In genomic region chr1:158113759-158114127, GRCh38 we compare ENCODE assay signal across 8 cellular contexts.
A peak's percentile ranks its signal among the peaks of the same experiment; 100 is the strongest.
DNase-seq lines count a peak whose midpoint lies in the region; ATAC-seq, FAIRE-seq and TF ChIP-seq lines count a peak whose summit lies in the region.

No MANE protein-coding gene starts in this region.

- H3K27me3 ChIP-seq in HUES6 (ENCODE audit: control insufficient read depth, insufficient read depth, low read length): peaks cover 36% of the 10 kb centered on the region

- TF ChIP-seq CTCF in lower leg skin (IDR thresholded peaks at IDR 0.05): no peak

- DNase-seq in activated T-helper 1 cell treated with anti-CD3 and anti-CD28 coated beads, Interleukin-12 subunit alpha, Interleukin-12 subunit beta, Interleukin-2, Interleukin-4 antibody, amounts not matched to agents 30 ng/mL and 10 ng/mL and 1 ng/mL, durations not matched to agents 14 hours and 24 hours and 36 hours (ENCODE audit: low spot score): no peak
- no peak for DNase-seq in immature natural killer cell
- DNase-seq in stimulated activated effector memory CD8-positive, alpha-beta T cell treated with anti-CD3 and anti-CD28 coated beads, Interleukin-12 subunit alpha, Interleukin-12 subunit beta, amount 100 ng/mL, for 72 hours (ENCODE audit: low spot score in 2 of 2): no peak
- DNase-seq in lower leg skin (ENCODE audit: low spot score in 2 of 2): no peak
- no peak for DNase-seq in HTR-8/SVneo (ENCODE audit: insufficient read length, low spot score)
- DNase-seq in iPS-NIHi11 (ENCODE audit: low spot score): no peak
- no peak for DNase-seq in hypothalamus (lab: John Stamatoyannopoulos, UW)

- no peaks in the 10 kb centered on the region for H3K36me3 ChIP-seq in HUES6 (ENCODE audit: control insufficient read depth, insufficient read depth, low read length)

- no peak for TF ChIP-seq POLR2A in lower leg skin (IDR thresholded peaks at IDR 0.05)

- H3K4me3 ChIP-seq in HUES6 (ENCODE audit: low read depth, low read length) (peak overlapping the region; percentile 64), lower leg skin (ENCODE audit: low read depth, poor library complexity, severe bottlenecking) (no peak overlapping the region)

- H3K27ac ChIP-seq in HUES6 (ENCODE audit: low read depth, low read length): no peak overlapping the region

- H3K9ac ChIP-seq in HUES6 (ENCODE audit: low read length): peak overlapping the region; percentile 3

- peaks cover 10% of the 10 kb centered on the region for H3K4me1 Mint-ChIP-seq in activated T-helper 1 cell treated with anti-CD3 and anti-CD28 coated beads, Interleukin-12 subunit alpha, Interleukin-12 subunit beta, Interleukin-2, Interleukin-4 antibody, amounts not matched to agents 30 ng/mL and 10 ng/mL and 1 ng/mL, durations not matched to agents 14 hours and 24 hours and 36 hours (ENCODE audit: low read depth)
- H3K4me1 Mint-ChIP-seq in immature natural killer cell: peaks cover 17 to 22% of the 10 kb centered on the region in 2 donors
- H3K4me1 Mint-ChIP-seq in stimulated activated effector memory CD8-positive, alpha-beta T cell treated with anti-CD3 and anti-CD28 coated beads, Interleukin-12 subunit alpha, Interleukin-12 subunit beta, amount 100 ng/mL, for 72 hours: peaks cover 17% of the 10 kb centered on the region

- ATAC-seq in stimulated activated effector memory CD8-positive, alpha-beta T cell treated with anti-CD3 and anti-CD28 coated beads, Interleukin-12 subunit alpha, Interleukin-12 subunit beta, amount 100 ng/mL, for 72 hours: no peak

- FAIRE-seq in HTR-8/SVneo (lab: Jason Lieb, UNC): no peak

- intact Hi-C loops in activated T-helper 1 cell treated with anti-CD3 and anti-CD28 coated beads, Interleukin-12 subunit alpha, Interleukin-12 subunit beta, Interleukin-2, Interleukin-4 antibody, amounts not matched to agents 30 ng/mL and 10 ng/mL and 1 ng/mL, durations not matched to agents 14 hours and 24 hours and 36 hours (cut with micrococcal nuclease): no loop called here
- intact Hi-C loops in lower leg skin (cut with DNase I; ENCODE audit: low total_unique reads): no loop called here

- peaks cover 43% of the 10 kb centered on the region for H3K27me3 Mint-ChIP-seq in activated T-helper 1 cell treated with anti-CD3 and anti-CD28 coated beads, Interleukin-12 subunit alpha, Interleukin-12 subunit beta, Interleukin-2, Interleukin-4 antibody, amounts not matched to agents 30 ng/mL and 10 ng/mL and 1 ng/mL, durations not matched to agents 14 hours and 24 hours and 36 hours (ENCODE audit: insufficient read depth)
- H3K27me3 Mint-ChIP-seq in immature natural killer cell (ENCODE audit: low read depth in 3 of 3): peaks cover 5 to 20% (median 18%) of the 10 kb centered on the region in 3 donors

- peaks cover 6% of the 10 kb centered on the region; the same call in 1 of the 2 replicates for H3K9me3 ChIP-seq in HUES6 (ENCODE audit: control insufficient read depth, insufficient read depth, low read depth, low read length)

- WGBS in lower leg skin, 2 donors: 32 to 36% methylated on average over 8 of the region's 8 CpGs

- H3K4me3 Mint-ChIP-seq in activated T-helper 1 cell treated with anti-CD3 and anti-CD28 coated beads, Interleukin-12 subunit alpha, Interleukin-12 subunit beta, Interleukin-2, Interleukin-4 antibody, amounts not matched to agents 30 ng/mL and 10 ng/mL and 1 ng/mL, durations not matched to agents 14 hours and 24 hours and 36 hours: peak overlapping the region; percentile 75
- H3K4me3 Mint-ChIP-seq in immature natural killer cell: peak overlapping the region; percentile 78 to 86 (median 82)
- peak overlapping the region; percentile 60 for H3K4me3 Mint-ChIP-seq in stimulated activated effector memory CD8-positive, alpha-beta T cell treated with anti-CD3 and anti-CD28 coated beads, Interleukin-12 subunit alpha, Interleukin-12 subunit beta, amount 100 ng/mL, for 72 hours

- peaks cover 31% of the 10 kb centered on the region for H3K4me1 ChIP-seq in HUES6 (ENCODE audit: control insufficient read depth, insufficient read depth, low read length)

- H3K36me3 Mint-ChIP-seq in activated T-helper 1 cell treated with anti-CD3 and anti-CD28 coated beads, Interleukin-12 subunit alpha, Interleukin-12 subunit beta, Interleukin-2, Interleukin-4 antibody, amounts not matched to agents 30 ng/mL and 10 ng/mL and 1 ng/mL, durations not matched to agents 14 hours and 24 hours and 36 hours (ENCODE audit: low read depth): no peaks in the 10 kb centered on the region
- H3K36me3 Mint-ChIP-seq in immature natural killer cell: no peaks in the 10 kb centered on the region
- no peaks in the 10 kb centered on the region for H3K36me3 Mint-ChIP-seq in stimulated activated effector memory CD8-positive, alpha-beta T cell treated with anti-CD3 and anti-CD28 coated beads, Interleukin-12 subunit alpha, Interleukin-12 subunit beta, amount 100 ng/mL, for 72 hours

- no peaks in the 10 kb centered on the region for H3K9me3 Mint-ChIP-seq in activated T-helper 1 cell treated with anti-CD3 and anti-CD28 coated beads, Interleukin-12 subunit alpha, Interleukin-12 subunit beta, Interleukin-2, Interleukin-4 antibody, amounts not matched to agents 30 ng/mL and 10 ng/mL and 1 ng/mL, durations not matched to agents 14 hours and 24 hours and 36 hours
- H3K9me3 Mint-ChIP-seq in immature natural killer cell: no peaks in the 10 kb centered on the region
- no peaks in the 10 kb centered on the region for H3K9me3 Mint-ChIP-seq in stimulated activated effector memory CD8-positive, alpha-beta T cell treated with anti-CD3 and anti-CD28 coated beads, Interleukin-12 subunit alpha, Interleukin-12 subunit beta, amount 100 ng/mL, for 72 hours

- no peak overlapping the region for H3K27ac Mint-ChIP-seq in activated T-helper 1 cell treated with anti-CD3 and anti-CD28 coated beads, Interleukin-12 subunit alpha, Interleukin-12 subunit beta, Interleukin-2, Interleukin-4 antibody, amounts not matched to agents 30 ng/mL and 10 ng/mL and 1 ng/mL, durations not matched to agents 14 hours and 24 hours and 36 hours
- peak overlapping the region in 1 of 6 donors; percentile 36 for H3K27ac Mint-ChIP-seq in immature natural killer cell
- H3K27ac Mint-ChIP-seq in stimulated activated effector memory CD8-positive, alpha-beta T cell treated with anti-CD3 and anti-CD28 coated beads, Interleukin-12 subunit alpha, Interleukin-12 subunit beta, amount 100 ng/mL, for 72 hours: no peak overlapping the region
